8 cellular contexts compared by ENCODE assay signal in the genomic region with DNA sequence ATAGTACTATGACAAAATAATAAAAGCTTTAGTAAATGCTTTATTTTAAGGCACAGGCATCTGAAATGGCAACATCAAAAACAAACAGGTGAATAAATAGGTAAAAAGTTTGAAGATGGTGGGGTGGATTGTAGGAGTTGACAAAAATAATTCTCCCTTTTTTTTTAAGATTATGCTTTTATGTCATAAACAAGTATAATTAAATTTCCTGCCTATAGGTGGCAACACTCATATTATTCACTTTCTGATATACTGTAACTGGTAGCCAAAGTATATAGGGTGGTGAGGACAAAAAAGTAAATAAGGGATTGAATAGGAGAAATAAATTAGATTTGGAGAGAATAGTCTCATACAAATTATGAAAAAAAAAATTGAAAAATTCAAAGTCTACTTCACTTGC.
DNase-seq lines count a peak whose midpoint lies in the region; ATAC-seq, FAIRE-seq and TF ChIP-seq lines count a peak whose summit lies in the region.
"Had no signal": no experiment of that assay in that cellular context is flagged by ENCODE, and none has a peak within 500 bp of the region (broad histone marks: within the 10 kb centered on the region; RNA-seq: fewer than 3 reads in every experiment).

No MANE protein-coding gene starts in this region.

- no peaks in the 10 kb centered on the region for H3K27me3 ChIP-seq in SU-DHL-6 (ENCODE audit: low read length)

- no peak overlapping the region for H3K4me3 ChIP-seq in SU-DHL-6 (ENCODE audit: insufficient read depth, low read length, poor library complexity, severe bottlenecking)

- H3K79me2 ChIP-seq in SU-DHL-6 (ENCODE audit: insufficient read depth, low read length) = no peaks in the 10 kb centered on the region

- no peaks in the 10 kb centered on the region for H3K9me2 ChIP-seq in SU-DHL-6 (replicated peaks; ENCODE audit: insufficient read depth, low read length)

- H3F3A ChIP-seq in SU-DHL-6 (ENCODE audit: insufficient read depth) = peaks cover 20% of the 10 kb centered on the region; the same call in 1 of the 2 replicates

- no peak for FAIRE-seq in D721Med (lab: Jason Lieb, UNC)

- H3K36me3 ChIP-seq in SU-DHL-6 (ENCODE audit: low read length) = peaks cover 2% of the 10 kb centered on the region; the same call in 1 of the 2 replicates

- no peaks in the 10 kb centered on the region for H4K20me1 ChIP-seq in SU-DHL-6 (ENCODE audit: low read depth, low read length)

- no peak for ATAC-seq in HG02798 (IDR thresholded peaks at IDR 0.05; ENCODE audit: poor library complexity, unreplicated experiment)
- no peak for ATAC-seq in GM19328 (IDR thresholded peaks at IDR 0.05; ENCODE audit: unreplicated experiment)
- no peak for ATAC-seq in stimulated activated naive CD8-positive, alpha-beta T cell treated with anti-CD3 and anti-CD28 coated beads, Interleukin-15, Interleukin-2, amounts not matched to agents 100 U/mL and 50 U/mL, for 24 hours

- H3K9me3 ChIP-seq in SU-DHL-6 (ENCODE audit: insufficient read depth, low read length) = no peaks in the 10 kb centered on the region

- H3K27ac ChIP-seq in SU-DHL-6 (ENCODE audit: low read depth, low read length) = no peak overlapping the region

- H3K9ac ChIP-seq in SU-DHL-6 (ENCODE audit: low read length) = no peak overlapping the region

- no peak overlapping the region for H3K4me2 ChIP-seq in SU-DHL-6 (ENCODE audit: low read depth, low read length, poor library complexity, severe bottlenecking)

- peak; percentile 43 for TF ChIP-seq CTCF in D721Med (IDR thresholded peaks at IDR 0.05; ENCODE audit: insufficient read depth, missing control alignments)
- TF ChIP-seq CTCF in SU-DHL-6 (IDR thresholded peaks at IDR 0.05; ENCODE audit: insufficient read depth, low read length, poor library complexity, severe bottlenecking) = peak; percentile 22

- no peak overlapping the region for H2AFZ ChIP-seq in SU-DHL-6 (ENCODE audit: low read depth, low read length, severe bottlenecking)

- DNase-seq in D721Med (ENCODE audit: insufficient read length, low spot score) (no peak), HT1080 (ENCODE audit: low read depth) (peak; percentile 1), kidney tubule cell (ENCODE audit: low spot score) (peak; percentile 13)
- DNase-seq in stimulated activated naive CD8-positive, alpha-beta T cell treated with anti-CD3 and anti-CD28 coated beads, Interleukin-15, Interleukin-2, amounts not matched to agents 100 U/mL and 50 U/mL, for 24 hours = no peak
- DNase-seq: activated T-cell treated with anti-CD3 and anti-CD28 coated beads, Interleukin-2, amount 50 U/mL, for 1 hour had no signal

Comparison
In these comparisons a context has a peak if more than half of its experiments do, and no peak if none do; other contexts are left out.
1. DNase-seq: peak in HT1080 (single experiment) and kidney tubule cell (single experiment); none in D721Med (single experiment) and stimulated activated naive CD8-positive, alpha-beta T cell treated with anti-CD3 and anti-CD28 coated beads, Interleukin-15, Interleukin-2, amounts not matched to agents 100 U/mL and 50 U/mL, for 24 hours (single experiment).